21 cellular contexts compared by ENCODE assay signal in the genomic region with DNA sequence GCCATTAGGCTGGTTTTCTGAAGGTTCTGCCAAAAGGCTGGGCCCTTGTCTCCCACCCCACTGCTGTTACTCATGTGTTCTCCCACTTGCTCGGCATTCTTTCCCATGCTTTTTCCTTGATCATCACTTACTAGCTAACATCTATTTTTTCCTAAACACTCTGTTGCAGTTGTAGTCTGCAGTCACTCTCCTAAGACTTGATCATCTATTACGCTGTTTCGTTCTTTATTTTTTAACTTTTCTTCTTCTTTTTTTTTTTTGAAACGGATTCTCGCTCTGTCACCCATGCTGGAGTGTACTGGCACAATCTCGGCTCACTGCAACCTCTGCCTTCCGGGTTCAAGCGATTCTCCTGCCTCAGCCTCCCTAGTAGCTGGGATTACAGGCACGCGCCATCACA.
"Had no signal": no experiment of that assay in that cellular context is flagged by ENCODE, and none has a peak within 500 bp of the region (broad histone marks: within the 10 kb centered on the region; RNA-seq: fewer than 3 reads in every experiment).

No MANE protein-coding gene starts in this region.

- H3K9me3 Mint-ChIP-seq: natural killer cell treated with Interleukin-12 subunit alpha and Interleukin-12 subunit beta and Interleukin-15 and Interleukin-18, amount 100 ng/mL, for 72 hours had no signal

- H3K4me1 ChIP-seq: transverse colon had no signal

- H3K27me3 Mint-ChIP-seq: dendritic cell treated with granulocyte-macrophage colony-stimulating factor and Interleukin-4, amounts not matched to agents 40 ng/mL and 50 ng/mL, for 4 days; effector memory CD8-positive, alpha-beta T cell; natural killer cell treated with Interleukin-12 subunit alpha and Interleukin-12 subunit beta and Interleukin-15 and Interleukin-18, amount 100 ng/mL, for 72 hours had no signal

- H3K36me3 ChIP-seq: gastroesophageal sphincter, lower lobe of right lung, right atrium auricular region, stomach, thoracic aorta, transverse colon had no signal

- H3K27ac Mint-ChIP-seq: dendritic cell treated with granulocyte-macrophage colony-stimulating factor and Interleukin-4, amounts not matched to agents 40 ng/mL and 50 ng/mL, for 4 days; effector memory CD8-positive, alpha-beta T cell; natural killer cell treated with Interleukin-12 subunit alpha and Interleukin-12 subunit beta and Interleukin-15 and Interleukin-18, amount 100 ng/mL, for 72 hours had no signal

- H3K27me3 ChIP-seq: esophagus squamous epithelium, gastroesophageal sphincter, right atrium auricular region, stomach, transverse colon had no signal

- H3K4me3 Mint-ChIP-seq: dendritic cell treated with granulocyte-macrophage colony-stimulating factor and Interleukin-4, amounts not matched to agents 40 ng/mL and 50 ng/mL, for 4 days; effector memory CD8-positive, alpha-beta T cell; natural killer cell treated with Interleukin-12 subunit alpha and Interleukin-12 subunit beta and Interleukin-15 and Interleukin-18, amount 100 ng/mL, for 72 hours had no signal

- DNase-seq: effector memory CD8-positive, alpha-beta T cell; esophagus squamous epithelium; foreskin fibroblast; kidney; left cardiac atrium; left ventricle myocardium inferior; lower lobe of right lung; mesenchymal stem cell; midbrain; posterior cingulate gyrus; small intestine; stimulated activated CD4-positive, alpha-beta T cell treated with anti-CD3 and anti-CD28 coated beads, Interleukin-12 subunit alpha, Interleukin-12 subunit beta, amount 100 ng/mL, for 4 hours; stimulated activated naive CD4-positive, alpha-beta T cell; stomach; substantia nigra; transverse colon had no signal

- H3K4me3 ChIP-seq: esophagus squamous epithelium, gastroesophageal sphincter, left ventricle myocardium inferior, lower lobe of right lung, right atrium auricular region, stomach, thoracic aorta, transverse colon had no signal

- H3K27ac ChIP-seq: esophagus squamous epithelium, gastroesophageal sphincter, left ventricle myocardium inferior, lower lobe of right lung, right atrium auricular region, stomach, transverse colon had no signal

- ATAC-seq: effector memory CD8-positive, alpha-beta T cell; gastroesophageal sphincter; left cardiac atrium; lower lobe of right lung; natural killer cell treated with Interleukin-12 subunit alpha and Interleukin-12 subunit beta and Interleukin-15 and Interleukin-18, amount 100 ng/mL, for 72 hours had no signal
